ENCODE assay signal across 7 cellular contexts in genomic region chr17:4987767-4988083, GRCh38. TPM values are rescaled to one million over a fixed set of nuclear protein-coding genes. Genes with fewer than 3 reads are reported as not detected.
DNase-seq lines count a peak whose midpoint lies in the region; ATAC-seq and TF ChIP-seq lines count a peak whose summit lies in the region.

No MANE protein-coding gene starts in this region.

- no peaks in the 10 kb centered on the region for H3K9me3 Mint-ChIP-seq in stimulated activated effector memory CD8-positive, alpha-beta T cell treated with anti-CD3 and anti-CD28 coated beads, Interleukin-12 subunit alpha, Interleukin-12 subunit beta, amount 100 ng/mL, for 72 hours

- H3K27ac ChIP-seq in WERI-Rb-1 (peak overlapping the region; percentile 74), right cardiac atrium (ENCODE audit: low read length) (peak overlapping the region; percentile 85)

- H3K27me3 ChIP-seq in H7 (ENCODE audit: control insufficient read depth, insufficient read depth, low read length): peaks cover 6% of the 10 kb centered on the region; the same call in 1 of the 2 replicates
- no peaks in the 10 kb centered on the region for H3K27me3 ChIP-seq in WERI-Rb-1 (ENCODE audit: insufficient read depth, low read depth, severe bottlenecking)
- no peaks in the 10 kb centered on the region for H3K27me3 ChIP-seq in right cardiac atrium (ENCODE audit: control insufficient read depth, insufficient read depth)

- intact Hi-C loops in right cardiac atrium (cut with DNase I): loop anchor here (5.0 to 10.0 kb wide), 4 partner anchors 53 to 80 kb away; partner anchors contain the start of gene GP1BA (in 1 of the 4)

- H3K4me3 ChIP-seq in H7 (ENCODE audit: insufficient read depth, low read depth, low read length): peak overlapping the region; percentile 78
- peak overlapping the region; percentile 73 for H3K4me3 ChIP-seq in WERI-Rb-1 (ENCODE audit: low read depth, low read length)
- H3K4me3 ChIP-seq in right cardiac atrium (ENCODE audit: low read length): peak overlapping the region; percentile 81

- 0% methylated on average over 18 of the region's 18 CpGs for WGBS in right cardiac atrium

- H3K27ac Mint-ChIP-seq in stimulated activated effector memory CD8-positive, alpha-beta T cell treated with anti-CD3 and anti-CD28 coated beads, Interleukin-12 subunit alpha, Interleukin-12 subunit beta, amount 100 ng/mL, for 72 hours: peak overlapping the region; percentile 96

- peaks cover 38% of the 10 kb centered on the region for H3K36me3 Mint-ChIP-seq in stimulated activated effector memory CD8-positive, alpha-beta T cell treated with anti-CD3 and anti-CD28 coated beads, Interleukin-12 subunit alpha, Interleukin-12 subunit beta, amount 100 ng/mL, for 72 hours

- no peaks in the 10 kb centered on the region for H3K9me3 ChIP-seq in WERI-Rb-1 (ENCODE audit: severe bottlenecking)
- H3K9me3 ChIP-seq in right cardiac atrium (ENCODE audit: control insufficient read depth, low read length): no peaks in the 10 kb centered on the region

- peaks cover 51% of the 10 kb centered on the region for H3K4me1 Mint-ChIP-seq in stimulated activated effector memory CD8-positive, alpha-beta T cell treated with anti-CD3 and anti-CD28 coated beads, Interleukin-12 subunit alpha, Interleukin-12 subunit beta, amount 100 ng/mL, for 72 hours

- no peak for ATAC-seq in right cardiac atrium
- no peak for ATAC-seq in stimulated activated effector memory CD8-positive, alpha-beta T cell treated with anti-CD3 and anti-CD28 coated beads, Interleukin-12 subunit alpha, Interleukin-12 subunit beta, amount 100 ng/mL, for 72 hours

- H3K4me3 Mint-ChIP-seq in stimulated activated effector memory CD8-positive, alpha-beta T cell treated with anti-CD3 and anti-CD28 coated beads, Interleukin-12 subunit alpha, Interleukin-12 subunit beta, amount 100 ng/mL, for 72 hours: peak overlapping the region; percentile 96

- peaks cover 2% of the 10 kb centered on the region for H3K4me1 ChIP-seq in right cardiac atrium (ENCODE audit: control insufficient read depth, insufficient read depth, low read length)

- H3K36me3 ChIP-seq in H7 (replicated peaks; ENCODE audit: control insufficient read depth, insufficient read depth, low read length) (no peaks in the 10 kb centered on the region), WERI-Rb-1 (peaks cover 11% of the 10 kb centered on the region)

- no peak for DNase-seq in H7
- no peak for DNase-seq in WERI-Rb-1
- no peak for DNase-seq in right cardiac atrium
- DNase-seq in stimulated activated effector memory CD8-positive, alpha-beta T cell treated with anti-CD3 and anti-CD28 coated beads, Interleukin-12 subunit alpha, Interleukin-12 subunit beta, amount 100 ng/mL, for 72 hours (ENCODE audit: low spot score in 2 of 2): no peak
- no peak for DNase-seq in GM19238 (ENCODE audit: insufficient read length, low spot score)
- DNase-seq in stimulated activated naive CD4-positive, alpha-beta T cell (lab: John Stamatoyannopoulos, UW): no peak
- no peak for DNase-seq in activated CD4-positive, alpha-beta T cell treated with anti-CD3 and anti-CD28 coated beads, Interleukin-2, amount 50 U/mL, for 4 hours

- no peak for TF ChIP-seq CTCF in WERI-Rb-1 (IDR thresholded peaks at IDR 0.05; ENCODE audit: low read depth, low read length)

RNA-seq across cellular contexts. Expression of gene CAMTA2, which starts 0.2 kb away (rescaled TPM):
- 1.6 and 3.8 TPM in 2 replicates for total RNA-seq in H7 (2014; rRNA removed; shearing (Covaris generic))
- 10 to 100 TPM; 35.3 to 44.4 (median 40.3) TPM for total RNA-seq in right cardiac atrium
- 43.5 TPM for polyA plus RNA-seq in right cardiac atrium

RNA-seq across cellular contexts. Expression of gene INCA1, which starts 9.6 kb away (rescaled TPM):
- 0.42 and 0.63 TPM in 2 replicates for total RNA-seq in H7 (2014; rRNA removed; shearing (Covaris generic))
- 1 to 10 TPM; 2.2 to 3.8 (median 3.2) TPM for total RNA-seq in right cardiac atrium
- polyA plus RNA-seq in right cardiac atrium: 5.0 TPM

RNA-seq across cellular contexts. Expression of gene KIF1C, which starts 10.0 kb away (rescaled TPM):
- total RNA-seq in H7 (2014; rRNA removed; shearing (Covaris generic)): 46.2 and 48.8 TPM in 2 replicates
- 100 to 1,000 TPM; 519 to 727 (median 570) TPM for total RNA-seq in right cardiac atrium
- polyA plus RNA-seq in right cardiac atrium: 406 TPM

RNA-seq across cellular contexts. Expression of gene SPAG7, which starts 20.1 kb away (rescaled TPM):
- total RNA-seq in H7 (2014; rRNA removed; shearing (Covaris generic)): 103 and 105 TPM in 2 replicates
- total RNA-seq in right cardiac atrium: 100 to 1,000 TPM; 106 to 133 (median 117) TPM
- polyA plus RNA-seq in right cardiac atrium: 164 TPM

RNA-seq across cellular contexts. Expression of gene ENO3, which starts 36.8 kb away (rescaled TPM):
- 24.2 and 25.7 TPM in 2 replicates for total RNA-seq in H7 (2014; rRNA removed; shearing (Covaris generic))
- 100 to 1,000 TPM; 198 to 695 (median 246) TPM for total RNA-seq in right cardiac atrium
- polyA plus RNA-seq in right cardiac atrium: 455 TPM

Comparison
In these comparisons a context has a peak if more than half of its experiments do, and no peak if none do; other contexts are left out.
1. RNA of gene KIF1C, which starts 10.0 kb away (total RNA-seq): 519 to 727 TPM in right cardiac atrium; 46.2 to 48.8 TPM in H7; every median in the first group is over 10 times any median in the second.
2. Peak in every context shown above with its lines, with median percentiles within 50 percentile points of each other: H3K4me3 ChIP-seq.